In genomic region chr1:160096491-160097116, GRCh38 we compare ENCODE assay signal across 9 cellular contexts. TPM values are rescaled to one million over a fixed set of nuclear protein-coding genes. Genes with fewer than 3 reads are reported as not detected.
A peak's percentile ranks its signal among the peaks of the same experiment; 100 is the strongest.
DNase-seq lines count a peak whose midpoint lies in the region; ATAC-seq, FAIRE-seq and TF ChIP-seq lines count a peak whose summit lies in the region.
"Had no signal": no experiment of that assay in that cellular context is flagged by ENCODE, and none has a peak within 500 bp of the region (broad histone marks: within the 10 kb centered on the region; RNA-seq: fewer than 3 reads in every experiment).

No MANE protein-coding gene starts in this region.

- peaks cover 24% of the 10 kb centered on the region for H3K4me1 ChIP-seq in keratinocyte (ENCODE audit: control insufficient read depth, extremely low read depth, insufficient read depth, low read length)

- H3K27ac Mint-ChIP-seq in activated naive CD4-positive, alpha-beta T cell treated with anti-CD3 and anti-CD28 coated beads for 36 hours: peak overlapping the region; percentile 80
- H3K27ac Mint-ChIP-seq in activated naive CD8-positive, alpha-beta T cell treated with anti-CD3 and anti-CD28 coated beads, Interleukin-2, amount 50 U/mL, for 24 hours: peak overlapping the region; percentile 78

- no peaks in the 10 kb centered on the region for H3K9me3 Mint-ChIP-seq in activated naive CD4-positive, alpha-beta T cell treated with anti-CD3 and anti-CD28 coated beads for 36 hours
- no peaks in the 10 kb centered on the region for H3K9me3 Mint-ChIP-seq in activated naive CD8-positive, alpha-beta T cell treated with anti-CD3 and anti-CD28 coated beads, Interleukin-2, amount 50 U/mL, for 24 hours

- H3K4me3 ChIP-seq in keratinocyte (ENCODE audit: control insufficient read depth in 2 of 3, extremely low read depth in 1 of 3, insufficient read depth in 2 of 3, low read depth in 1 of 3, low read length in 3 of 3): no peak overlapping the region

- CTCF ChIA-PET in activated naive CD4-positive, alpha-beta T cell treated with anti-CD3 and anti-CD28 coated beads for 36 hours (lab: Charles Lee): interaction anchor here (0.6 to 4.8 kb wide), 10 partner anchors 8 to 245 kb away, joined by 3 to 88 read pairs (median 5); no protein-coding TSS in a partner anchor
- CTCF ChIA-PET in GM10248 (lab: Yijun Ruan, JAX): interaction anchor here (0.9 to 30.0 kb wide), 7 partner anchors 10 to 280 kb away, joined by 3 to 983 read pairs (median 9); partner anchors contain the start of genes KCNJ10 and KCNJ9

- peak overlapping the region; percentile 79 for H3K9ac ChIP-seq in keratinocyte (ENCODE audit: control insufficient read depth, extremely low read depth, insufficient read depth, low read length)

- H3K9me1 ChIP-seq in keratinocyte (ENCODE audit: control insufficient read depth, extremely low read depth, insufficient read depth, low read length): peaks cover 3% of the 10 kb centered on the region

- POLR2A ChIA-PET in GM10248 (lab: Yijun Ruan, JAX): interaction anchor here (0.6 kb wide), 1 partner anchor 264 kb away, joined by 9 read pairs; no protein-coding TSS in a partner anchor

- no peaks in the 10 kb centered on the region for H3K9me3 ChIP-seq in keratinocyte (ENCODE audit: control insufficient read depth, low read depth, low read length)

- peak overlapping the region; percentile 88 for H3K4me2 ChIP-seq in keratinocyte (ENCODE audit: control insufficient read depth, extremely low read depth, insufficient read depth, low read depth, low read length)

- no peaks in the 10 kb centered on the region for H3K27me3 ChIP-seq in keratinocyte (ENCODE audit: control insufficient read depth, extremely low read depth, insufficient read depth, low read length)

- no peak overlapping the region for H2AFZ ChIP-seq in keratinocyte (ENCODE audit: control insufficient read depth, low read length)

- H3K79me2 ChIP-seq in keratinocyte (ENCODE audit: control insufficient read depth, insufficient read depth, low read length): peaks cover 9% of the 10 kb centered on the region

- H3K27ac ChIP-seq in keratinocyte (ENCODE audit: control insufficient read depth, insufficient read depth, low read length) (peak overlapping the region; percentile 34), temporal lobe (ENCODE audit: low read depth, low read length) (peak overlapping the region; percentile 88)

- no peak for ATAC-seq in activated naive CD8-positive, alpha-beta T cell treated with anti-CD3 and anti-CD28 coated beads, Interleukin-2, amount 50 U/mL, for 24 hours
- no peak for ATAC-seq in HG03521 (IDR thresholded peaks at IDR 0.05; ENCODE audit: unreplicated experiment)

- peak; percentile 26 for DNase-seq in activated naive CD4-positive, alpha-beta T cell treated with anti-CD3 and anti-CD28 coated beads for 36 hours
- DNase-seq in activated naive CD4-positive, alpha-beta T cell treated with anti-CD3 and anti-CD28 coated beads, Interleukin-2, amount 50 U/mL, for 16 hours: no peak
- DNase-seq in activated naive CD8-positive, alpha-beta T cell treated with anti-CD3 and anti-CD28 coated beads, Interleukin-2, amount 50 U/mL, for 24 hours: no peak
- DNase-seq in keratinocyte (ENCODE audit: low read depth, low spot score) (peak; percentile 59), GM10248 (ENCODE audit: extremely low spot score) (no peak), GOT3 (lab: John Stamatoyannopoulos, UW) (no peak)

- peaks cover 6 to 14% of the 10 kb centered on the region in 2 experiments for H3K36me3 ChIP-seq in keratinocyte (ENCODE audit: control insufficient read depth in 2 of 2, extremely low read depth in 1 of 2, insufficient read depth in 2 of 2, low read length in 2 of 2)

- no peaks in the 10 kb centered on the region for H3K36me3 Mint-ChIP-seq in activated naive CD4-positive, alpha-beta T cell treated with anti-CD3 and anti-CD28 coated beads for 36 hours (ENCODE audit: low read depth)
- peaks cover 3% of the 10 kb centered on the region for H3K36me3 Mint-ChIP-seq in activated naive CD8-positive, alpha-beta T cell treated with anti-CD3 and anti-CD28 coated beads, Interleukin-2, amount 50 U/mL, for 24 hours (ENCODE audit: low read depth)

- no peaks in the 10 kb centered on the region for H3K27me3 Mint-ChIP-seq in activated naive CD4-positive, alpha-beta T cell treated with anti-CD3 and anti-CD28 coated beads for 36 hours (ENCODE audit: low read depth)
- no peaks in the 10 kb centered on the region for H3K27me3 Mint-ChIP-seq in activated naive CD8-positive, alpha-beta T cell treated with anti-CD3 and anti-CD28 coated beads, Interleukin-2, amount 50 U/mL, for 24 hours

- TF ChIP-seq CTCF in keratinocyte (optimal IDR thresholded peaks at IDR 0.05 in 1 of 3, IDR thresholded peaks at IDR 0.05 in 1 of 3, conservative IDR thresholded peaks at IDR 0.05 in 1 of 3; ENCODE audit: extremely low read depth in 1 of 3, insufficient read depth in 2 of 3, low read length in 3 of 3): no peak
- no peak for TF ChIP-seq CTCF in GM10248 (IDR thresholded peaks at IDR 0.05; ENCODE audit: control extremely low read depth, extremely low read depth, low read depth, missing control alignments)

- no peaks in the 10 kb centered on the region for H4K20me1 ChIP-seq in keratinocyte (ENCODE audit: control insufficient read depth, extremely low read depth, insufficient read depth, low read length)

- H3K4me3 Mint-ChIP-seq in activated naive CD4-positive, alpha-beta T cell treated with anti-CD3 and anti-CD28 coated beads for 36 hours: peak overlapping the region; percentile 26
- H3K4me3 Mint-ChIP-seq in activated naive CD8-positive, alpha-beta T cell treated with anti-CD3 and anti-CD28 coated beads, Interleukin-2, amount 50 U/mL, for 24 hours: peak overlapping the region; percentile 88

- H3K4me1 Mint-ChIP-seq in activated naive CD4-positive, alpha-beta T cell treated with anti-CD3 and anti-CD28 coated beads for 36 hours (ENCODE audit: low read depth): peaks cover 54% of the 10 kb centered on the region
- peaks cover 47% of the 10 kb centered on the region for H3K4me1 Mint-ChIP-seq in activated naive CD8-positive, alpha-beta T cell treated with anti-CD3 and anti-CD28 coated beads, Interleukin-2, amount 50 U/mL, for 24 hours

- dilution Hi-C loops in keratinocyte (cut with MboI; ENCODE audit: extremely low pct_ligation_motif_present, low sequenced_read_pairs): no loop called here

- peak; percentile 57 for FAIRE-seq in keratinocyte (lab: Jason Lieb, UNC)

- intact Hi-C loops in activated naive CD4-positive, alpha-beta T cell treated with anti-CD3 and anti-CD28 coated beads for 36 hours (cut with micrococcal nuclease): loop anchor here (5.0 kb wide), 1 partner anchor 1084 kb away; no protein-coding TSS in a partner anchor

RNA-seq across cellular contexts. Expression of gene IGSF8, which starts 1.8 kb away (rescaled TPM):
- 10 to 100 TPM; 22.2 to 24.7 TPM for total RNA-seq in activated naive CD4-positive, alpha-beta T cell treated with anti-CD3 and anti-CD28 coated beads for 36 hours
- 16.5 to 32.6 TPM (median 20.6 TPM) in 3 replicates for polyA plus RNA-seq in keratinocyte
- polyA plus RNA-seq in keratinocyte (2011; ENCODE audit: low read depth): 19.9 TPM
- 5.5 and 11.1 TPM in 2 replicates for polyA plus RNA-seq in keratinocyte (2011; cell fraction: cytosol; rRNA removed)
- polyA plus RNA-seq in keratinocyte (2011; cell fraction: nucleus; rRNA removed): 43.9 and 57.1 TPM in 2 replicates
- polyA plus RNA-seq in keratinocyte (2012; ENCODE audit: low replicate concordance): 25.3 and 41.0 TPM in 2 replicates
- polyA minus RNA-seq in keratinocyte: 15.5 to 34.6 TPM (median 21.4 TPM) in 3 replicates
- 25.5 TPM for polyA minus RNA-seq in keratinocyte (2011; cell fraction: cytosol; rRNA and poly(A)+ RNA removed)
- polyA minus RNA-seq in keratinocyte (2011; cell fraction: nucleus; rRNA and poly(A)+ RNA removed): 39.5 and 39.6 TPM in 2 replicates
- 43.5 TPM for total RNA-seq in temporal lobe

RNA-seq across cellular contexts. Expression of gene KCNJ9, which starts 15.3 kb away (rescaled TPM):
- not detected for total RNA-seq in activated naive CD4-positive, alpha-beta T cell treated with anti-CD3 and anti-CD28 coated beads for 36 hours
- polyA plus RNA-seq in keratinocyte: not detected in 3 replicates
- 0.06 TPM for polyA plus RNA-seq in keratinocyte (2011; ENCODE audit: low read depth)
- polyA plus RNA-seq in keratinocyte (2011; cell fraction: cytosol; rRNA removed): not detected in 2 replicates
- polyA plus RNA-seq in keratinocyte (2011; cell fraction: nucleus; rRNA removed): 0.03 TPM in 1 of 2 replicates, not detected in the other
- polyA plus RNA-seq in keratinocyte (2012; ENCODE audit: low replicate concordance): 0.16 TPM in 1 of 2 replicates, not detected in the other
- not detected in 3 replicates for polyA minus RNA-seq in keratinocyte
- polyA minus RNA-seq in keratinocyte (2011; cell fraction: cytosol; rRNA and poly(A)+ RNA removed): not detected
- polyA minus RNA-seq in keratinocyte (2011; cell fraction: nucleus; rRNA and poly(A)+ RNA removed): not detected in 2 replicates
- total RNA-seq in temporal lobe: 10.6 TPM
- total RNA-seq: T-helper 2 cell treated with Interferon-gamma antibody and Interleukin-4, amounts not matched to agents 100 ng/mL and 5 ng/mL, for 36 hours had no signal

RNA-seq across cellular contexts. Expression of gene ATP1A2, which starts 19.0 kb away (rescaled TPM):
- total RNA-seq in activated naive CD4-positive, alpha-beta T cell treated with anti-CD3 and anti-CD28 coated beads for 36 hours: not detected
- 0.01 to 0.06 TPM in 2 of 3 replicates, not detected in the other for polyA plus RNA-seq in keratinocyte
- polyA plus RNA-seq in keratinocyte (2011; ENCODE audit: low read depth): 0.22 TPM
- polyA plus RNA-seq in keratinocyte (2011; cell fraction: cytosol; rRNA removed): not detected in 2 replicates
- polyA plus RNA-seq in keratinocyte (2011; cell fraction: nucleus; rRNA removed): 0.06 and 0.19 TPM in 2 replicates
- 0.37 TPM in 1 of 2 replicates, not detected in the other for polyA plus RNA-seq in keratinocyte (2012; ENCODE audit: low replicate concordance)
- not detected in 3 replicates for polyA minus RNA-seq in keratinocyte
- polyA minus RNA-seq in keratinocyte (2011; cell fraction: cytosol; rRNA and poly(A)+ RNA removed): not detected
- polyA minus RNA-seq in keratinocyte (2011; cell fraction: nucleus; rRNA and poly(A)+ RNA removed): not detected in 2 replicates
- total RNA-seq in temporal lobe: 93.2 TPM
- total RNA-seq: T-helper 2 cell treated with Interferon-gamma antibody and Interleukin-4, amounts not matched to agents 100 ng/mL and 5 ng/mL, for 36 hours had no signal

RNA-seq across cellular contexts. Expression of gene KCNJ10, which starts 26.6 kb away (rescaled TPM):
- total RNA-seq in activated naive CD4-positive, alpha-beta T cell treated with anti-CD3 and anti-CD28 coated beads for 36 hours: not detected
- not detected in 3 replicates for polyA plus RNA-seq in keratinocyte
- not detected for polyA plus RNA-seq in keratinocyte (2011; ENCODE audit: low read depth)
- not detected in 2 replicates for polyA plus RNA-seq in keratinocyte (2011; cell fraction: cytosol; rRNA removed)
- polyA plus RNA-seq in keratinocyte (2011; cell fraction: nucleus; rRNA removed): not detected in 2 replicates
- polyA plus RNA-seq in keratinocyte (2012; ENCODE audit: low replicate concordance): 0.45 TPM in 1 of 2 replicates, not detected in the other
- polyA minus RNA-seq in keratinocyte: not detected in 3 replicates
- polyA minus RNA-seq in keratinocyte (2011; cell fraction: cytosol; rRNA and poly(A)+ RNA removed): not detected
- polyA minus RNA-seq in keratinocyte (2011; cell fraction: nucleus; rRNA and poly(A)+ RNA removed): not detected in 2 replicates
- 5.9 TPM for total RNA-seq in temporal lobe
- total RNA-seq: T-helper 2 cell treated with Interferon-gamma antibody and Interleukin-4, amounts not matched to agents 100 ng/mL and 5 ng/mL, for 36 hours had no signal

RNA-seq across cellular contexts. Expression of gene ATP1A4, which starts 54.8 kb away (rescaled TPM):
- not detected for total RNA-seq in activated naive CD4-positive, alpha-beta T cell treated with anti-CD3 and anti-CD28 coated beads for 36 hours
- polyA plus RNA-seq in keratinocyte: not detected in 3 replicates
- polyA plus RNA-seq in keratinocyte (2011; ENCODE audit: low read depth): not detected
- not detected in 2 replicates for polyA plus RNA-seq in keratinocyte (2011; cell fraction: cytosol; rRNA removed)
- polyA plus RNA-seq in keratinocyte (2011; cell fraction: nucleus; rRNA removed): not detected in 2 replicates
- polyA plus RNA-seq in keratinocyte (2012; ENCODE audit: low replicate concordance): not detected in 2 replicates
- polyA minus RNA-seq in keratinocyte: not detected in 3 replicates
- not detected for polyA minus RNA-seq in keratinocyte (2011; cell fraction: cytosol; rRNA and poly(A)+ RNA removed)
- not detected in 2 replicates for polyA minus RNA-seq in keratinocyte (2011; cell fraction: nucleus; rRNA and poly(A)+ RNA removed)
- total RNA-seq in temporal lobe: under 0.01 TPM
- total RNA-seq: T-helper 2 cell treated with Interferon-gamma antibody and Interleukin-4, amounts not matched to agents 100 ng/mL and 5 ng/mL, for 36 hours had no signal

Comparison
In these comparisons a context has a peak if more than half of its experiments do, and no peak if none do; other contexts are left out.
1. DNase-seq: peak in activated naive CD4-positive, alpha-beta T cell treated with anti-CD3 and anti-CD28 coated beads for 36 hours (single experiment) and keratinocyte (single experiment); none in activated naive CD4-positive, alpha-beta T cell treated with anti-CD3 and anti-CD28 coated beads, Interleukin-2, amount 50 U/mL, for 16 hours (single experiment), activated naive CD8-positive, alpha-beta T cell treated with anti-CD3 and anti-CD28 coated beads, Interleukin-2, amount 50 U/mL, for 24 hours (single experiment), GM10248 (single experiment) and GOT3 (single experiment).
2. RNA of gene KCNJ9, which starts 15.3 kb away (total RNA-seq): 10.6 TPM in temporal lobe (single experiment); not detected in activated naive CD4-positive, alpha-beta T cell treated with anti-CD3 and anti-CD28 coated beads for 36 hours; every median in the first group is over 10 times any median in the second.
3. RNA of gene ATP1A2, which starts 19.0 kb away (total RNA-seq): 93.2 TPM in temporal lobe (single experiment); not detected in activated naive CD4-positive, alpha-beta T cell treated with anti-CD3 and anti-CD28 coated beads for 36 hours; every median in the first group is over 10 times any median in the second.